Comparison of ENCODE assay signal across 33 cellular contexts in the genomic region with DNA sequence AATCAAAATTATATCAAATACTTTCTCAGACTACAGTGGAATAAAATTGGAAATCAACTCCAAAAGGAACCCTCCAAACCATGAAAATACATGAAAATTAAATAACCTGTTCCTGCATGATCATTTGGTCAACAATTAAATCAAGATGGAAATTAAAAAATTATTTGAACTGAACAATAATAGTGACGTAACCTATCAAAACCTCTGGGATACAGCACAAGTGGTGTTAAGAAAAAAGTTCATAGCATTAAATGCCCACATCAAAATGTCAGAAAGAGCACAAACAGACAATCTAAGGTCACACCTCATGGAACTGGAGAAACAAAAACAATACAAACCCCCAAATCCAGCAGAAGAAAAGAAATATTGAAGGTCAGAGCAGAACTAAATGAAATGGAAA.
"Had no signal": no experiment of that assay in that cellular context is flagged by ENCODE, and none has a peak within 500 bp of the region (broad histone marks: within the 10 kb centered on the region; RNA-seq: fewer than 3 reads in every experiment).

No MANE protein-coding gene starts in this region.

- H3K36me3 ChIP-seq: adrenal gland, ascending aorta, brain microvascular endothelial cell, breast epithelium had no signal

- H3K27me3 ChIP-seq: adrenal gland, ascending aorta, body of pancreas, brain microvascular endothelial cell, breast epithelium, cardiac muscle cell had no signal

- DNase-seq: activated effector memory CD4-positive, alpha-beta T cell treated with anti-CD3 and anti-CD28 coated beads, Interleukin-2, amount 50 U/mL, for 16 hours; activated effector memory CD4-positive, alpha-beta T cell treated with Interleukin-2 at 50 U/mL for 16 hours; activated gamma-delta T cell; activated gamma-delta T cell treated with Interleukin-2 at 50 U/mL for 16 hours; activated naive CD4-positive, alpha-beta T cell; activated naive CD4-positive, alpha-beta T cell treated with anti-CD3 and anti-CD28 coated beads for 36 hours; activated naive CD4-positive, alpha-beta T cell treated with anti-CD3 and anti-CD28 coated beads, Interleukin-2, amount 10 ng/mL, durations not matched to agents 7 days and 5 days; activated naive CD4-positive, alpha-beta T cell treated with anti-CD3 and anti-CD28 coated beads, Interleukin-2, amount 50 U/mL, for 16 hours; activated naive CD4-positive, alpha-beta T cell treated with Interleukin-2 at 50 U/mL for 16 hours; activated naive CD8-positive, alpha-beta T cell treated with anti-CD3 and anti-CD28 coated beads for 36 hours; activated naive CD8-positive, alpha-beta T cell treated with anti-CD3 and anti-CD28 coated beads, Interleukin-2, amount 10 ng/mL, durations not matched to agents 7 days and 5 days; activated naive CD8-positive, alpha-beta T cell treated with anti-CD3 and anti-CD28 coated beads, Interleukin-2, amount 50 U/mL, for 24 hours; activated T-cell treated with anti-CD3 and anti-CD28 coated beads, Interleukin-2, amount 50 U/mL, for 24 hours; activated T-cell treated with anti-CD3 and anti-CD28 coated beads, Interleukin-2, amount 50 U/mL, for 4 hours; activated T-cell treated with anti-CD3 and anti-CD28 coated beads, Interleukin-2, amount 50 U/mL, for 48 hours; activated T-cell treated with anti-CD3 and anti-CD28 coated beads, Interleukin-2, amount 50 U/mL, for 72 hours; adrenal gland; amniotic stem cell; amygdala; anterior cingulate cortex; aorta; body of pancreas; brain microvascular endothelial cell; caudate nucleus; central memory CD4-positive, alpha-beta T cell; cerebellar nuclear complex had no signal

- H3K4me3 ChIP-seq: adrenal gland, ascending aorta, body of pancreas, breast epithelium, cardiac muscle cell had no signal

- H3K27ac ChIP-seq: adrenal gland, ascending aorta, body of pancreas, brain microvascular endothelial cell, breast epithelium, cardiac muscle cell had no signal

- H3K4me1 ChIP-seq: adrenal gland, ascending aorta, body of pancreas, breast epithelium had no signal

- FAIRE-seq: astrocyte, bronchial epithelial cell had no signal

- ATAC-seq: activated naive CD4-positive, alpha-beta T cell treated with anti-CD3 and anti-CD28 coated beads, Interleukin-2, amount 50 U/mL, for 72 hours; activated naive CD8-positive, alpha-beta T cell treated with anti-CD3 and anti-CD28 coated beads, Interleukin-2, amount 50 U/mL, for 24 hours; activated T-cell treated with anti-CD3 and anti-CD28 coated beads, Interleukin-2, amount 50 U/mL, for 4 hours; activated T-cell treated with anti-CD3 and anti-CD28 coated beads, Interleukin-2, amount 50 U/mL, for 72 hours; activated T-helper 17 cell treated with anti-CD3 and anti-CD28 coated beads, Interleukin-2, amount 50 U/mL, for 72 hours; body of pancreas had no signal

- H3K9me3 ChIP-seq: adrenal gland, body of pancreas had no signal
